10 cellular contexts compared by ENCODE assay signal in the genomic region with DNA sequence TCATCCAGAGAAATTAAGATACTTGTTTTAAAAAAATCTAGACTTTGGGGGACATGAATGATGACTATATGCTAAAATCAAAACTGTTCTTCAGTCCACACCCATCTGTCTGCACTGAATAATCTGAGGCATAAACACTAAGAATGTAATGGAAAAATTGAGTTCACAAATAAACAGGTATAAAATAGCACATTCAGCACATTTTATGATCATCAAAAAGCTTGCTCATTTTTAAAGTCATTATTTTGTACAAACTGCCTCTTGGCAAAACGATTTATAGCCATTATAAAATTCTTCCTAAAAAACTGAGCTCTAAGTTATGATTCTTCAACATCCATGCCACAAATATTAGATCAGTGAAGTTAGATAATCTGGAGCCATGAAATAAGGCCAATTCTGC.
"Had no signal": no experiment of that assay in that cellular context is flagged by ENCODE, and none has a peak within 500 bp of the region (broad histone marks: within the 10 kb centered on the region; RNA-seq: fewer than 3 reads in every experiment).

No MANE protein-coding gene starts in this region.

- H3K4me3 Mint-ChIP-seq: activated CD4-positive, alpha-beta T cell treated with anti-CD3 and anti-CD28 coated beads for 36 hours; activated naive CD4-positive, alpha-beta T cell treated with anti-CD3 and anti-CD28 coated beads, Interleukin-2, amount 50 U/mL, for 24 hours; natural killer cell; stimulated activated naive B cell treated with anti-CD40 and anti-IgM and Interleukin-4, amounts not matched to agents 10 μg/mL and 1 μg/mL and 100 μg/mL, for 72 hours; T-cell had no signal

- H3K36me3 Mint-ChIP-seq: natural killer cell had no signal

- H3K9me3 ChIP-seq: esophagus muscularis mucosa, left lung, tibial nerve had no signal

- ATAC-seq: left lung; stimulated activated naive B cell treated with anti-CD40 and anti-IgM and Interleukin-4, amounts not matched to agents 10 μg/mL and 1 μg/mL and 100 μg/mL, for 72 hours had no signal

- H3K4me3 ChIP-seq: esophagus muscularis mucosa, left lung, tibial nerve had no signal

- H3K27ac Mint-ChIP-seq: activated CD4-positive, alpha-beta T cell treated with anti-CD3 and anti-CD28 coated beads for 36 hours; activated naive CD4-positive, alpha-beta T cell treated with anti-CD3 and anti-CD28 coated beads, Interleukin-2, amount 50 U/mL, for 24 hours; stimulated activated naive B cell treated with anti-CD40 and anti-IgM and Interleukin-4, amounts not matched to agents 10 μg/mL and 1 μg/mL and 100 μg/mL, for 72 hours had no signal

- H3K27me3 ChIP-seq: esophagus muscularis mucosa, left lung, tibial nerve had no signal

- DNase-seq: amniotic stem cell; hippocampal formation; left lung; natural killer cell; stimulated activated naive B cell treated with anti-CD40 and anti-IgM and Interleukin-4, amounts not matched to agents 10 μg/mL and 1 μg/mL and 100 μg/mL, for 72 hours had no signal

- H3K27me3 Mint-ChIP-seq: activated CD4-positive, alpha-beta T cell treated with anti-CD3 and anti-CD28 coated beads for 36 hours; activated naive CD4-positive, alpha-beta T cell treated with anti-CD3 and anti-CD28 coated beads, Interleukin-2, amount 50 U/mL, for 24 hours; stimulated activated naive B cell treated with anti-CD40 and anti-IgM and Interleukin-4, amounts not matched to agents 10 μg/mL and 1 μg/mL and 100 μg/mL, for 72 hours; T-cell had no signal

- H3K36me3 ChIP-seq: esophagus muscularis mucosa, left lung had no signal

- H3K9me3 Mint-ChIP-seq: activated naive CD4-positive, alpha-beta T cell treated with anti-CD3 and anti-CD28 coated beads, Interleukin-2, amount 50 U/mL, for 24 hours; natural killer cell; stimulated activated naive B cell treated with anti-CD40 and anti-IgM and Interleukin-4, amounts not matched to agents 10 μg/mL and 1 μg/mL and 100 μg/mL, for 72 hours had no signal

- H3K27ac ChIP-seq: esophagus muscularis mucosa, left lung, tibial nerve had no signal
